Comparison of ENCODE assay signal across 8 cellular contexts in the genomic region with DNA sequence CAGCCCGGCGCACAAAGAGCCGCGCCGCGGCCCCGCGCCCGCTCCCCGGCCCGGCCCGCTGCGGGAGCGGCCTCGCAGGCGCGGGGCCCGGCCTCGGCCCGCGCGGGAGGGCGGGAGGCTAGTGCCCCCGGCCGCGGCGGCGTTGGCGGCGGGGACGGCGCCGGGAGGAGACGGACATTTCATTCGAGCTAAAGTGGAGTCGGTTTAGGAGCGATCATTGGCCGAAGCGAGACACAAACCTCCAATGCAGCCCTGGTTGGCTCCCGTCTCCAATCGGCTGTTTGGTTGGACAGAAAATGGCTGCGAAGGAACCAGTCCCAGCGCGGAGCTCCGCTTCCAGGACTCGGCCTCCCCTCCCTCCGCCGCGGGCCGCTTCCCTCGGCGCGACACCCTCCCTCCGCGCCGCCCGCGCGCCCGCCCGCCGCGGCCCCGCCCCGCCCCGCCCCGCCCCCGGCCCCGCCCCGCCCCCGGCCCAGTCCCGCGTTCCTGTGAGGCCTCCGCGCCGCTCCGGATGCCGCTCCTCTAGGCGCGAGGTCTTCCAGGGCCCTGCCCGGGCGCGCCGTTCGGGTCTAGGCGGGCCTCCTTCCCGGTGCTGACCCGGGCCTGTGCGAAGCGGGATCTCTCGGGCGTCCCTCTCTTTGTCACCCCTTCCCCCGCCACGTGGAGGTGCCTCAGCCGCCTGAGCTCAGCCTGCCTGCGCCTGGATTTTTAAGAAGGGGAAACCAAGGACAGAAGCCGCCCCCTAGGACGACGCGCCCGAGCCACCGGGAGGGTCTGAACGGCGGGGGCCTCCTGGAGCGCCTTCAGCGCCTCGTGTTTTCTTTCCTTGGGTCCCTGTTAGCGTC. TPM values are rescaled to one million over a fixed set of nuclear protein-coding genes. Genes with fewer than 3 reads are reported as not detected.
DNase-seq lines count a peak whose midpoint lies in the region; ATAC-seq, FAIRE-seq and TF ChIP-seq lines count a peak whose summit lies in the region.

NFYB (minus strand) TSS at position 309 of the 845 bp plus-strand sequence. CDS start 2,757 bp downstream, outside the sequence.

- intact Hi-C loops in adrenal gland (cut with DNase I) (no loop called here), heart right ventricle (cut with DNase I) (loop anchor here in 2 of 10 donors (5.0 to 10.0 kb wide), 2 partner anchors 149 to 167 kb away; partner anchors contain the start of gene EID3 (in 1 of the 2)), posterior vena cava (cut with DNase I) (no loop called here), upper lobe of right lung (cut with DNase I) (no loop called here)

- H3K9me3 ChIP-seq in adrenal gland (replicated peaks in 1 of 3) (no peaks in the 10 kb centered on the region), heart right ventricle (no peaks in the 10 kb centered on the region), upper lobe of right lung (no peaks in the 10 kb centered on the region)

- DNase-seq in GM12891 (ENCODE audit: insufficient read length, low spot score) = peak; percentile 96
- peak; percentile 86 for DNase-seq in NCI-H1436 treated with DMSO at 0.1 percent for 48 hours (lab: John Stamatoyannopoulos, UW)
- DNase-seq in T-cell = peak; percentile 84 to 94 (median 91)
- peak; percentile 94 to 99 (median 98) for DNase-seq in adrenal gland
- peak; percentile 90 to 97 for DNase-seq in heart right ventricle
- DNase-seq in posterior vena cava (ENCODE audit: low spot score) = peak; percentile 97
- peak; percentile 96 for DNase-seq in upper lobe of right lung

- H3K27ac ChIP-seq in adrenal gland (peak within 1 kb of the TSS in 4 of 5 donors; percentile 43 to 98 (median 82)), heart right ventricle (peak within 1 kb of the TSS; percentile 85 to 95 (median 89)), upper lobe of right lung (peak within 1 kb of the TSS; percentile 86)

- H3K36me3 ChIP-seq in adrenal gland (replicated peaks in 1 of 2) = peaks cover 0 to 5% of the 10 kb centered on the region in 2 donors
- peaks cover 0 to 20% (median 7%) of the 10 kb centered on the region in 9 donors for H3K36me3 ChIP-seq in heart right ventricle
- H3K36me3 ChIP-seq in upper lobe of right lung = peaks cover 1% of the 10 kb centered on the region

- H3K4me3 Mint-ChIP-seq in T-cell = peak within 1 kb of the TSS; percentile 72 to 88 (median 87)

- WGBS in adrenal gland, 4 donors = 3 to 26% (median 6%) methylated on average over 4 to 107 of the region's 108 CpGs
- WGBS in heart right ventricle, 2 donors = 2% methylated on average over 69 to 107 of the region's 108 CpGs

- peak; percentile 94 for FAIRE-seq in GM12891 (lab: Jason Lieb, UNC)

- no peaks in the 10 kb centered on the region for H3K36me3 Mint-ChIP-seq in T-cell

- peaks cover 18 to 42% of the 10 kb centered on the region in 2 donors for H3K4me1 ChIP-seq in adrenal gland (replicated peaks in 1 of 2)
- H3K4me1 ChIP-seq in heart right ventricle = peaks cover 9 to 49% (median 40%) of the 10 kb centered on the region in 9 donors
- H3K4me1 ChIP-seq in upper lobe of right lung = peaks cover 20% of the 10 kb centered on the region

- ATAC-seq in HG02840 (IDR thresholded peaks at IDR 0.05; ENCODE audit: low FRiP score, unreplicated experiment) (peak; percentile 93), T-cell (replicated peaks in 1 of 4) (peak; percentile 95 to 97 (median 96)), heart right ventricle (peak; percentile 89 to 97 (median 96)), upper lobe of right lung (peak; percentile 99)

- H3K4me3 ChIP-seq in adrenal gland (peak within 1 kb of the TSS in 3 of 4 donors; percentile 46 to 90 (median 82)), heart right ventricle (peak within 1 kb of the TSS; percentile 53 to 96 (median 78)), upper lobe of right lung (peak within 1 kb of the TSS; percentile 77)

- no peaks in the 10 kb centered on the region for H3K9me3 Mint-ChIP-seq in T-cell

- H3K27me3 ChIP-seq in adrenal gland (no peaks in the 10 kb centered on the region), heart right ventricle (no peaks in the 10 kb centered on the region), upper lobe of right lung (no peaks in the 10 kb centered on the region)

- POLR2A ChIA-PET in T-cell (lab: Charles Lee) = interaction anchor here (0.5 to 1.7 kb wide), 5 partner anchors 41 to 208 kb away, joined by 4 to 8 read pairs (median 5); partner anchors contain the start of genes HSP90B1 (in 1 of the 2) and TDG (in 1 of the 2)

- peak; percentile 79 for TF ChIP-seq POLR2A in GM12891 (IDR thresholded peaks at IDR 0.05; ENCODE audit: low read depth, low read length)
- peak; percentile 89 to 93 for TF ChIP-seq POLR2A in adrenal gland (IDR thresholded peaks at IDR 0.05)

- H3K4me1 Mint-ChIP-seq in T-cell = peaks cover 7 to 22% (median 10%) of the 10 kb centered on the region in 3 donors

- TF ChIP-seq CTCF in adrenal gland (IDR thresholded peaks at IDR 0.05) (no peak), heart right ventricle (IDR thresholded peaks at IDR 0.05) (peak in 1 of 9 donors; percentile 7), upper lobe of right lung (IDR thresholded peaks at IDR 0.05) (no peak)

- H3K27ac Mint-ChIP-seq in T-cell = peak within 1 kb of the TSS; percentile 80 to 89

- H3K27me3 Mint-ChIP-seq in T-cell = no peaks in the 10 kb centered on the region

- CTCF ChIA-PET in T-cell (lab: Charles Lee) = interaction anchor here in 1 of 2 donors (1.0 to 1.6 kb wide), 3 partner anchors 29 to 208 kb away, joined by 3 to 10 read pairs (median 4); partner anchors contain the start of genes HSP90B1 and TXNRD1

TF ChIP-seq in GM12891, 5 proteins besides CTCF, POLR2A, EP300 and RAD21:
- TF ChIP-seq POU2F2 (IDR thresholded peaks at IDR 0.05; ENCODE audit: low read depth, low read length) (no peak; the same call in 1 of the 2 replicates), PAX5 (IDR thresholded peaks at IDR 0.05; ENCODE audit: insufficient read depth, low read length, severe bottlenecking) (no peak), POLR2AphosphoS5 (IDR thresholded peaks at IDR 0.05; ENCODE audit: low read depth, low read length) (peak; percentile 69), SPI1 (IDR thresholded peaks at IDR 0.05; ENCODE audit: low read depth, low read length) (no peak), TAF1 (IDR thresholded peaks at IDR 0.05; ENCODE audit: low read depth, low read length) (0 out of 2 replicates have a peak, but pooled peaks have one; percentile 61)
TF ChIP-seq in GM12891: peak in this region for 2.

RNA-seq across cellular contexts. Expression of gene NFYB, which starts in this region (rescaled TPM):
- 17.0 TPM for polyA plus RNA-seq in GM12891 (2012; ENCODE audit: low read depth, missing spikeins)
- total RNA-seq in T-cell (10 to 100 TPM; 15.6 to 23.7 (median 22.3) TPM), adrenal gland (10 to 100 TPM; 17.2 to 86.0 (median 55.8) TPM), heart right ventricle (10 to 100 TPM; 16.1 to 53.9 (median 23.6) TPM), posterior vena cava (10 to 100 TPM; 52.6 to 60.5 TPM), upper lobe of right lung (37.7 TPM)
- polyA plus RNA-seq in adrenal gland (10 to 100 TPM; 37.7 to 47.6 (median 47.5) TPM), heart right ventricle (10 to 100 TPM; 24.4 to 34.1 TPM)

Comparison
In these comparisons a context has a peak if more than half of its experiments do, and no peak if none do; other contexts are left out.
1. Peak in every context shown above with its lines: DNase-seq, ATAC-seq, H3K4me3 ChIP-seq and H3K27ac ChIP-seq.